26 cellular contexts compared by ENCODE assay signal in genomic region chr4:162392938-162393337, GRCh38.
DNase-seq lines count a peak whose midpoint lies in the region; ATAC-seq and TF ChIP-seq lines count a peak whose summit lies in the region.
"Had no signal": no experiment of that assay in that cellular context is flagged by ENCODE, and none has a peak within 500 bp of the region (broad histone marks: within the 10 kb centered on the region; RNA-seq: fewer than 3 reads in every experiment).

No MANE protein-coding gene starts in this region.

- H3K27ac Mint-ChIP-seq in GM23338 (no peak overlapping the region), endothelial cell (ENCODE audit: unreplicated experiment) (no peak overlapping the region)
- no peak overlapping the region for H3K27ac Mint-ChIP-seq in naive thymus-derived CD4-positive, alpha-beta T cell
- H3K27ac Mint-ChIP-seq: activated CD4-positive, alpha-beta T cell treated with anti-CD3 and anti-CD28 coated beads for 36 hours; activated T-helper 2 cell treated with anti-CD3 and anti-CD28 coated beads, Interferon-gamma antibody, Interleukin-2, Interleukin-4, amounts not matched to agents 10 μg/mL and 5 μg/mL and 100 μg/mL, durations not matched to agents 14 hours and 24 hours and 36 hours; brain; immature natural killer cell; nephron progenitor cell; stimulated activated naive CD8-positive, alpha-beta T cell treated with anti-CD3 and anti-CD28 coated beads, Interleukin-15, amount 100 ng/mL, for 72 hours; type B pancreatic cell had no signal

- POLR2A ChIA-PET in naive thymus-derived CD4-positive, alpha-beta T cell (lab: Charles Lee) = no interaction called here

- H3K4me1 ChIP-seq in GM23338 (ENCODE audit: insufficient read depth) = no peaks in the 10 kb centered on the region
- H3K4me1 ChIP-seq in naive thymus-derived CD4-positive, alpha-beta T cell (ENCODE audit: control insufficient read depth in 2 of 2, insufficient read depth in 2 of 2, low read length in 2 of 2) = no peaks in the 10 kb centered on the region
- H3K4me1 ChIP-seq: BLaER1 treated with 17β-estradiol and CSF1 and Interleukin-3, amounts not matched to agents 10 nM and 100 nM; colonic mucosa; heart right ventricle; left ventricle myocardium inferior had no signal

- no peaks in the 10 kb centered on the region for H3F3A ChIP-seq in GM23338 (replicated peaks; ENCODE audit: low read depth)

- no peak overlapping the region for H3K4me3 ChIP-seq in GM23338
- no peak overlapping the region for H3K4me3 ChIP-seq in naive thymus-derived CD4-positive, alpha-beta T cell (ENCODE audit: low read length)
- H3K4me3 ChIP-seq: BLaER1 treated with 17β-estradiol and CSF1 and Interleukin-3, amounts not matched to agents 10 nM and 100 nM; colonic mucosa; heart right ventricle; left ventricle myocardium inferior; MG63 had no signal

- no peaks in the 10 kb centered on the region for H3K9me2 ChIP-seq in GM23338 (ENCODE audit: insufficient read depth)

- DNase-seq in NOMO-1 (lab: John Stamatoyannopoulos, UW; ENCODE audit: unreplicated experiment in 2 of 2) (peak; percentile 1 to 16), NOMO-1 treated with dmso at 0.1 percent for 144 hours (lab: John Stamatoyannopoulos, UW; ENCODE audit: unreplicated experiment) (no peak), GM23338 (ENCODE audit: low spot score) (no peak), cerebellar nuclear complex (lab: John Stamatoyannopoulos, UW) (no peak), endothelial cell (ENCODE audit: low spot score) (no peak)
- no peak for DNase-seq in stimulated activated CD4-positive, alpha-beta T cell treated with anti-CD3 and anti-CD28 coated beads, Interleukin-4, amount 100 ng/mL, for 4 hours
- DNase-seq in naive thymus-derived CD4-positive, alpha-beta T cell = no peak
- DNase-seq: activated CD4-positive, alpha-beta T cell treated with anti-CD3 and anti-CD28 coated beads for 36 hours; Calu3; colonic mucosa; HCEC 1CT; heart right ventricle; immature natural killer cell; left ventricle myocardium inferior; MG63; midbrain; NCI-H1694; NCI-H226; nephron progenitor cell; stimulated activated CD4-positive, alpha-beta T cell treated with anti-CD3 and anti-CD28 coated beads, Interleukin-2, amount 100 ng/mL, for 24 hours; stimulated activated naive CD8-positive, alpha-beta T cell treated with anti-CD3 and anti-CD28 coated beads, Interleukin-15, amount 100 ng/mL, for 72 hours had no signal

- no peaks in the 10 kb centered on the region for H3K79me2 ChIP-seq in GM23338 (replicated peaks; ENCODE audit: insufficient read depth)

- no peaks in the 10 kb centered on the region for H3K27me3 ChIP-seq in GM23338 (ENCODE audit: insufficient read depth)
- H3K27me3 ChIP-seq in naive thymus-derived CD4-positive, alpha-beta T cell (ENCODE audit: control insufficient read depth in 2 of 2, insufficient read depth in 2 of 2, low read length in 2 of 2) = no peaks in the 10 kb centered on the region
- H3K27me3 ChIP-seq: BLaER1 treated with 17β-estradiol and CSF1 and Interleukin-3, amounts not matched to agents 10 nM and 100 nM; colonic mucosa; heart right ventricle; MG63 had no signal

- H3K36me3 ChIP-seq in GM23338 (ENCODE audit: insufficient read depth) = no peaks in the 10 kb centered on the region
- no peaks in the 10 kb centered on the region for H3K36me3 ChIP-seq in naive thymus-derived CD4-positive, alpha-beta T cell (ENCODE audit: control insufficient read depth in 2 of 3, insufficient read depth in 3 of 3, low read length in 3 of 3)
- H3K36me3 ChIP-seq: BLaER1 treated with 17β-estradiol and CSF1 and Interleukin-3, amounts not matched to agents 10 nM and 100 nM; colonic mucosa; heart right ventricle; left ventricle myocardium inferior; MG63 had no signal

- ATAC-seq in GM23338 (no peak), HG03342 (IDR thresholded peaks at IDR 0.05; ENCODE audit: unreplicated experiment) (peak; percentile 76)
- no peak for ATAC-seq in naive thymus-derived CD4-positive, alpha-beta T cell
- ATAC-seq: activated CD4-positive, alpha-beta T cell treated with anti-CD3 and anti-CD28 coated beads for 36 hours; heart right ventricle; stimulated activated naive CD8-positive, alpha-beta T cell treated with anti-CD3 and anti-CD28 coated beads, Interleukin-15, amount 100 ng/mL, for 72 hours had no signal

- CTCF ChIA-PET in naive thymus-derived CD4-positive, alpha-beta T cell (lab: Charles Lee) = no interaction called here

- intact Hi-C loops in naive thymus-derived CD4-positive, alpha-beta T cell (cut with micrococcal nuclease) = no loop called here

- H3K9me3 Mint-ChIP-seq in GM23338 = no peaks in the 10 kb centered on the region
- H3K9me3 Mint-ChIP-seq in endothelial cell (ENCODE audit: unreplicated experiment) = no peaks in the 10 kb centered on the region
- H3K9me3 Mint-ChIP-seq in naive thymus-derived CD4-positive, alpha-beta T cell = peaks cover 0 to 5% (median 2%) of the 10 kb centered on the region in 11 donors
- H3K9me3 Mint-ChIP-seq: activated T-helper 2 cell treated with anti-CD3 and anti-CD28 coated beads, Interferon-gamma antibody, Interleukin-2, Interleukin-4, amounts not matched to agents 10 μg/mL and 5 μg/mL and 100 μg/mL, durations not matched to agents 14 hours and 24 hours and 36 hours; brain; nephron progenitor cell; type B pancreatic cell had no signal

- H3K27me3 Mint-ChIP-seq in GM23338 (ENCODE audit: insufficient read depth, low read depth, poor library complexity) = no peaks in the 10 kb centered on the region
- no peaks in the 10 kb centered on the region for H3K27me3 Mint-ChIP-seq in endothelial cell (ENCODE audit: unreplicated experiment)
- no peaks in the 10 kb centered on the region for H3K27me3 Mint-ChIP-seq in naive thymus-derived CD4-positive, alpha-beta T cell
- H3K27me3 Mint-ChIP-seq: activated CD4-positive, alpha-beta T cell treated with anti-CD3 and anti-CD28 coated beads for 36 hours; stimulated activated naive CD8-positive, alpha-beta T cell treated with anti-CD3 and anti-CD28 coated beads, Interleukin-15, amount 100 ng/mL, for 72 hours; type B pancreatic cell had no signal

- 0 out of 2 replicates have a peak overlapping the region, but pooled peaks have one; percentile 4 for H2AFZ ChIP-seq in GM23338

- H3K4me1 Mint-ChIP-seq in GM23338 (no peaks in the 10 kb centered on the region), endothelial cell (ENCODE audit: unreplicated experiment) (peaks cover 5% of the 10 kb centered on the region)
- H3K4me1 Mint-ChIP-seq in naive thymus-derived CD4-positive, alpha-beta T cell = no peaks in the 10 kb centered on the region
- H3K4me1 Mint-ChIP-seq: activated CD4-positive, alpha-beta T cell treated with anti-CD3 and anti-CD28 coated beads for 36 hours; brain; immature natural killer cell; nephron progenitor cell; stimulated activated naive CD8-positive, alpha-beta T cell treated with anti-CD3 and anti-CD28 coated beads, Interleukin-15, amount 100 ng/mL, for 72 hours had no signal

- no peaks in the 10 kb centered on the region for H3K9me3 ChIP-seq in naive thymus-derived CD4-positive, alpha-beta T cell (ENCODE audit: control insufficient read depth in 2 of 3, low read length in 3 of 3)
- H3K9me3 ChIP-seq: BLaER1 treated with 17β-estradiol and CSF1 and Interleukin-3, amounts not matched to agents 10 nM and 100 nM; colonic mucosa; left ventricle myocardium inferior; MG63 had no signal

- H3K36me3 Mint-ChIP-seq in GM23338 (ENCODE audit: low read depth) (no peaks in the 10 kb centered on the region), endothelial cell (ENCODE audit: low read depth, unreplicated experiment) (no peaks in the 10 kb centered on the region)
- H3K36me3 Mint-ChIP-seq in naive thymus-derived CD4-positive, alpha-beta T cell = no peaks in the 10 kb centered on the region
- H3K36me3 Mint-ChIP-seq: brain, immature natural killer cell, type B pancreatic cell had no signal

- no peak overlapping the region for H3K27ac ChIP-seq in GM23338 (ENCODE audit: low read depth)
- no peak overlapping the region for H3K27ac ChIP-seq in naive thymus-derived CD4-positive, alpha-beta T cell (ENCODE audit: low read depth, low read length)
- H3K27ac ChIP-seq: BLaER1 treated with 17β-estradiol and CSF1 and Interleukin-3, amounts not matched to agents 10 nM and 100 nM; colonic mucosa; heart right ventricle; left ventricle myocardium inferior had no signal

- no peaks in the 10 kb centered on the region for H4K20me1 ChIP-seq in GM23338 (replicated peaks; ENCODE audit: insufficient read depth)
- H4K20me1 ChIP-seq: BLaER1 treated with 17β-estradiol and CSF1 and Interleukin-3, amounts not matched to agents 10 nM and 100 nM had no signal

- H3K4me3 Mint-ChIP-seq in GM23338 (no peak overlapping the region), endothelial cell (ENCODE audit: unreplicated experiment) (no peak overlapping the region)
- no peak overlapping the region for H3K4me3 Mint-ChIP-seq in naive thymus-derived CD4-positive, alpha-beta T cell
- H3K4me3 Mint-ChIP-seq: activated CD4-positive, alpha-beta T cell treated with anti-CD3 and anti-CD28 coated beads for 36 hours; brain; immature natural killer cell; nephron progenitor cell; stimulated activated naive CD8-positive, alpha-beta T cell treated with anti-CD3 and anti-CD28 coated beads, Interleukin-15, amount 100 ng/mL, for 72 hours; type B pancreatic cell had no signal

- TF ChIP-seq CTCF in GM23338 (conservative IDR thresholded peaks at IDR 0.05; ENCODE audit: low read depth in 2 of 2) (no peak), endothelial cell (IDR thresholded peaks at IDR 0.05; ENCODE audit: unreplicated experiment) (no peak)

- H3K4me2 ChIP-seq in GM23338 = no peak overlapping the region
- H3K4me2 ChIP-seq: BLaER1 treated with 17β-estradiol and CSF1 and Interleukin-3, amounts not matched to agents 10 nM and 100 nM had no signal

Comparison
In these comparisons a context has a peak if more than half of its experiments do, and no peak if none do; other contexts are left out.
1. DNase-seq: peak in NOMO-1 (2 of 2); none in NOMO-1 treated with dmso at 0.1 percent for 144 hours (single experiment), GM23338 (single experiment), cerebellar nuclear complex (0 of 2), endothelial cell (single experiment), stimulated activated CD4-positive, alpha-beta T cell treated with anti-CD3 and anti-CD28 coated beads, Interleukin-4, amount 100 ng/mL, for 4 hours (0 of 2) and naive thymus-derived CD4-positive, alpha-beta T cell (0 of 9).